In genomic region chr17:43170766-43171681, GRCh38 we compare ENCODE assay signal across 8 cellular contexts. TPM values are rescaled to one million over a fixed set of nuclear protein-coding genes. Genes with fewer than 3 reads are reported as not detected.
DNase-seq lines count a peak whose midpoint lies in the region; ATAC-seq and TF ChIP-seq lines count a peak whose summit lies in the region.

TSS of gene NBR1 (plus strand) at chr17:43171214. CDS start at chr17:43175800, 4,586 bp downstream.

- peaks cover 43% of the 10 kb centered on the region for H3K79me2 ChIP-seq in PC-3 (ENCODE audit: low read length)

- H3K4me3 ChIP-seq in Jurkat, Clone E6-1 (ENCODE audit: low read length) = peak within 1 kb of the TSS; percentile 78
- H3K4me3 ChIP-seq in PC-3 (ENCODE audit: low read length) (peak within 1 kb of the TSS; percentile 90), esophagus (ENCODE audit: low read depth in 1 of 2, low read length in 2 of 2) (peak within 1 kb of the TSS; percentile 71 to 74), mucosa of rectum (ENCODE audit: low read length in 2 of 2) (peak within 1 kb of the TSS; percentile 87 to 93)

- TF ChIP-seq CTCF in PC-3 (conservative IDR thresholded peaks at IDR 0.05; ENCODE audit: low read depth, low read length) = no peak

- no peaks in the 10 kb centered on the region for H3K9me2 ChIP-seq in PC-3 (replicated peaks; ENCODE audit: low read length)

- DNase-seq in DMS79 (lab: John Stamatoyannopoulos, UW) (peak; percentile 98), PC-3 (peak; percentile 93), activated T-cell treated with anti-CD3 and anti-CD28 coated beads for 48 hours (ENCODE audit: low read depth) (peak; percentile 92)
- DNase-seq in Jurkat, Clone E6-1 (ENCODE audit: low read depth, low spot score) = peak; percentile 99
- peak; percentile 95 for DNase-seq in stimulated activated CD8-positive, alpha-beta memory T cell treated with anti-CD3 and anti-CD28 coated beads, Interleukin-4, amount 100 ng/mL, for 48 hours

- peak within 1 kb of the TSS; percentile 93 for H2AFZ ChIP-seq in PC-3 (ENCODE audit: low read length)

- H3K27ac ChIP-seq in PC-3 (ENCODE audit: low read length) = peak within 1 kb of the TSS; percentile 73
- peak within 1 kb of the TSS; percentile 98 to 100 for H3K27ac ChIP-seq in esophagus (ENCODE audit: low read depth in 2 of 2, low read length in 1 of 2)
- H3K27ac ChIP-seq in mucosa of rectum (ENCODE audit: low read depth in 2 of 2, low read length in 2 of 2) = peak within 1 kb of the TSS; percentile 97 to 98

- H3K36me3 ChIP-seq in PC-3 (ENCODE audit: low read depth, low read length) (no peaks in the 10 kb centered on the region), esophagus (ENCODE audit: control insufficient read depth in 2 of 2, insufficient read depth in 2 of 2, low read length in 1 of 2) (no peaks in the 10 kb centered on the region), mucosa of rectum (ENCODE audit: control insufficient read depth in 2 of 2, insufficient read depth in 2 of 2, low read length in 2 of 2) (no peaks in the 10 kb centered on the region)

- CTCF ChIA-PET in PC-3 (lab: Charles Lee) = no interaction called here

- POLR2A ChIA-PET in PC-3 (lab: Charles Lee; ENCODE audit: unreplicated experiment) = interaction anchor here (0.6 to 0.9 kb wide), 2 partner anchors 147 to 197 kb away, joined by 5 to 8 read pairs; no protein-coding TSS in a partner anchor

- H4K20me1 ChIP-seq in PC-3 (ENCODE audit: low read length) = no peaks in the 10 kb centered on the region

- peak within 1 kb of the TSS; percentile 93 for H3K4me2 ChIP-seq in PC-3 (ENCODE audit: low read length)

- H3K9me3 ChIP-seq in PC-3 (ENCODE audit: low read length) (no peaks in the 10 kb centered on the region), esophagus (ENCODE audit: control insufficient read depth in 2 of 2, insufficient read depth in 1 of 2, low read depth in 1 of 2, low read length in 1 of 2) (no peaks in the 10 kb centered on the region), mucosa of rectum (ENCODE audit: control insufficient read depth in 2 of 2, low read length in 2 of 2) (no peaks in the 10 kb centered on the region)

- BruUV-seq in PC-3 (replicated peaks; lab: Mats Ljungman, UMichigan) = TSS peak; percentile 82

- H3K4me1 ChIP-seq in PC-3 (ENCODE audit: insufficient read depth, low read length) (peaks cover 11% of the 10 kb centered on the region), esophagus (ENCODE audit: control insufficient read depth in 2 of 2, insufficient read depth in 2 of 2, low read length in 1 of 2) (no peaks in the 10 kb centered on the region), mucosa of rectum (ENCODE audit: control insufficient read depth in 2 of 2, insufficient read depth in 2 of 2, low read length in 2 of 2) (peaks cover 30 to 46% of the 10 kb centered on the region in 2 donors)

- no peaks in the 10 kb centered on the region for H3K27me3 ChIP-seq in PC-3 (ENCODE audit: low read length)
- no peaks in the 10 kb centered on the region for H3K27me3 ChIP-seq in esophagus (ENCODE audit: control insufficient read depth in 1 of 2, insufficient read depth in 2 of 2, low read length in 2 of 2)
- no peaks in the 10 kb centered on the region for H3K27me3 ChIP-seq in mucosa of rectum (ENCODE audit: control insufficient read depth in 2 of 2, insufficient read depth in 2 of 2, low read length in 2 of 2)

- intact Hi-C loops in PC-3 (cut with micrococcal nuclease) = loop anchor here (1.0 to 2.0 kb wide), 2 partner anchors 46 to 146 kb away; partner anchors contain the start of genes BRCA1 and RND2

- ATAC-seq in GM21717 (IDR thresholded peaks at IDR 0.05; ENCODE audit: unreplicated experiment) (peak; percentile 70), PC-3 (peak; percentile 77)

- 0% methylated on average over 43 of the region's 43 CpGs for WGBS in esophagus, 2 donors

- H3F3A ChIP-seq in PC-3 (ENCODE audit: low read length, unreplicated experiment) = peaks cover 5% of the 10 kb centered on the region

- H3K9ac ChIP-seq in PC-3 (ENCODE audit: low read length) = peak within 1 kb of the TSS; percentile 89
- peak within 1 kb of the TSS; percentile 98 to 99 for H3K9ac ChIP-seq in mucosa of rectum (ENCODE audit: low read depth in 1 of 2, low read length in 2 of 2)

RNA-seq across cellular contexts. Expression of gene NBR1, which starts in this region (rescaled TPM):
- polyA plus RNA-seq in Jurkat, Clone E6-1 (2012; ENCODE audit: insufficient read depth, insufficient read length) = 32.6 TPM
- total RNA-seq in PC-3 (2014; rRNA removed) = 24.1 and 30.0 TPM in 2 replicates
- polyA plus RNA-seq in esophagus = 10 to 100 TPM; 25.2 to 26.1 TPM

Comparison
In these comparisons a context has a peak if more than half of its experiments do, and no peak if none do; other contexts are left out.
1. Peak in every context shown above with its lines: DNase-seq, ATAC-seq, H3K4me3 ChIP-seq and H3K27ac ChIP-seq.